ENCODE assay signal across 8 cellular contexts in genomic region chr22:27133951-27134664, GRCh38.
DNase-seq lines count a peak whose midpoint lies in the region; ATAC-seq and TF ChIP-seq lines count a peak whose summit lies in the region.

No MANE protein-coding gene starts in this region.

- H3K27ac ChIP-seq in psoas muscle = no peak overlapping the region

- H3K36me3 ChIP-seq in GM06990 (ENCODE audit: control insufficient read depth, insufficient read depth, low read length) (no peaks in the 10 kb centered on the region), psoas muscle (ENCODE audit: insufficient read depth in 1 of 2, low read depth in 1 of 2) (no peaks in the 10 kb centered on the region)

- H3K4me3 ChIP-seq in GM06990 (replicated peaks; ENCODE audit: low read depth, low read length) (no peak overlapping the region), psoas muscle (no peak overlapping the region)

- ATAC-seq in psoas muscle (no peak), GM19395 (IDR thresholded peaks at IDR 0.05; ENCODE audit: unreplicated experiment) (no peak)

- intact Hi-C loops in psoas muscle (cut with DNase I) = no loop called here

- H3K9me3 ChIP-seq in psoas muscle = no peaks in the 10 kb centered on the region

- TF ChIP-seq CTCF in GM06990 (IDR thresholded peaks at IDR 0.05; ENCODE audit: insufficient read depth, low read length, poor library complexity, severe bottlenecking) (no peak), psoas muscle (IDR thresholded peaks at IDR 0.05) (no peak)

- H3K27me3 ChIP-seq in GM06990 (replicated peaks; ENCODE audit: control insufficient read depth, insufficient read depth, low read length) (no peaks in the 10 kb centered on the region; the same call in 1 of the 2 replicates), psoas muscle (ENCODE audit: insufficient read depth in 3 of 3, low read length in 2 of 3) (peaks cover 0 to 83% (median 13%) of the 10 kb centered on the region in 3 donors)

- WGBS in psoas muscle, 3 donors = 58 to 60% (median 60%) methylated on average over 12 of the region's 12 CpGs

- no peaks in the 10 kb centered on the region for H3K4me1 ChIP-seq in psoas muscle

- DNase-seq in GM06990 (ENCODE audit: extremely low read depth, insufficient read length) = peak; percentile 12
- peak; percentile 88 to 90 for DNase-seq in NOMO-1 (lab: John Stamatoyannopoulos, UW; ENCODE audit: unreplicated experiment in 2 of 2)
- peak; percentile 24 for DNase-seq in dedifferentiated amniotic fluid mesenchymal stem cell (ENCODE audit: extremely low spot score)
- DNase-seq in psoas muscle = peak; percentile 57 to 62
- no peak for DNase-seq in cerebellar nuclear complex (lab: John Stamatoyannopoulos, UW)
- no peak for DNase-seq in stimulated activated naive CD4-positive, alpha-beta T cell (lab: John Stamatoyannopoulos, UW)
- no peak for DNase-seq in HuH-7.5 (ENCODE audit: low spot score)

Comparison
In these comparisons a context has a peak if more than half of its experiments do, and no peak if none do; other contexts are left out.
1. DNase-seq: peak in GM06990 (single experiment), NOMO-1 (2 of 2), dedifferentiated amniotic fluid mesenchymal stem cell (single experiment) and psoas muscle (2 of 2); none in cerebellar nuclear complex (0 of 2), stimulated activated naive CD4-positive, alpha-beta T cell (0 of 6) and HuH-7.5 (single experiment).